17 cellular contexts compared by ENCODE assay signal in the genomic region with DNA sequence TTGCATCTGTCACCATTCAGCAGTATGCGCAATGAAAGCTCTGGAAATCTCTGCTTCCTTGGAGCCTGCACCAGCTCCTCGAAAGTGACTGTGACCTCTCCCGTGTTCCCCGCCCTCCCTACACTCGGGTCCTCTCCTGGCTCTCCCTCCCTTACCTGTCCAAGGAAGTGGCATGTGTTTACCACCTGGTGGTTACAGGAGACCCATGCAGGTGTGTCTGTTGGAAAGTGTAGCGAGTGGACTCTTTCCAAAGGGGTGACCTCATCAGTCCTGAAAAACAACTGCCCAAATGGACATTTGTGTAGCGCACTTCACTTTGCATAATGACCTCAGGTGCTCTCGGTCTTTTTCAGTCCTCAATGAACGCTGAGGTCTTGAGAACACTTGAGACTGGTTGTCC.
"Had no signal": no experiment of that assay in that cellular context is flagged by ENCODE, and none has a peak within 500 bp of the region (broad histone marks: within the 10 kb centered on the region; RNA-seq: fewer than 3 reads in every experiment).

No MANE protein-coding gene starts in this region.

- H3K27ac Mint-ChIP-seq: activated CD8-positive, alpha-beta memory T cell treated with anti-CD3 and anti-CD28 coated beads, Interleukin-2, amount 10 ng/mL, durations not matched to agents 7 days and 5 days; activated naive CD4-positive, alpha-beta T cell treated with anti-CD3 and anti-CD28 coated beads, Interleukin-2, amount 50 U/mL, for 24 hours; activated T-cell treated with anti-CD3 and anti-CD28 coated beads, Interleukin-2, amount 50 U/mL, for 24 hours; dendritic cell treated with granulocyte-macrophage colony-stimulating factor and Interleukin-4, amounts not matched to agents 40 ng/mL and 50 ng/mL, for 4 days; natural killer cell; T-helper 2 cell treated with Interferon-gamma antibody and Interleukin-4, amounts not matched to agents 5 μg/mL and 100 μg/mL, for 36 hours had no signal

- H3K9me3 Mint-ChIP-seq: activated naive CD4-positive, alpha-beta T cell treated with anti-CD3 and anti-CD28 coated beads, Interleukin-2, amount 50 U/mL, for 24 hours; activated T-cell treated with anti-CD3 and anti-CD28 coated beads, Interleukin-2, amount 50 U/mL, for 24 hours; dendritic cell treated with granulocyte-macrophage colony-stimulating factor and Interleukin-4, amounts not matched to agents 40 ng/mL and 50 ng/mL, for 4 days; natural killer cell had no signal

- H3K9me3 ChIP-seq: sigmoid colon, upper lobe of left lung had no signal

- H3K27me3 Mint-ChIP-seq: activated CD8-positive, alpha-beta memory T cell treated with anti-CD3 and anti-CD28 coated beads, Interleukin-2, amount 10 ng/mL, durations not matched to agents 7 days and 5 days; activated naive CD4-positive, alpha-beta T cell treated with anti-CD3 and anti-CD28 coated beads, Interleukin-2, amount 50 U/mL, for 24 hours; brain had no signal

- H3K4me3 ChIP-seq: sigmoid colon, upper lobe of left lung had no signal

- H3K4me1 Mint-ChIP-seq: activated CD8-positive, alpha-beta memory T cell treated with anti-CD3 and anti-CD28 coated beads, Interleukin-2, amount 10 ng/mL, durations not matched to agents 7 days and 5 days; activated naive CD4-positive, alpha-beta T cell treated with anti-CD3 and anti-CD28 coated beads, Interleukin-2, amount 50 U/mL, for 24 hours; natural killer cell had no signal

- H3K4me1 ChIP-seq: sigmoid colon had no signal

- H3K36me3 Mint-ChIP-seq: activated CD8-positive, alpha-beta memory T cell treated with anti-CD3 and anti-CD28 coated beads, Interleukin-2, amount 10 ng/mL, durations not matched to agents 7 days and 5 days; activated naive CD4-positive, alpha-beta T cell treated with anti-CD3 and anti-CD28 coated beads, Interleukin-2, amount 50 U/mL, for 24 hours; brain; natural killer cell had no signal

- H3K27me3 ChIP-seq: sigmoid colon, upper lobe of left lung had no signal

- H3K4me3 Mint-ChIP-seq: activated CD8-positive, alpha-beta memory T cell treated with anti-CD3 and anti-CD28 coated beads, Interleukin-2, amount 10 ng/mL, durations not matched to agents 7 days and 5 days; activated naive CD4-positive, alpha-beta T cell treated with anti-CD3 and anti-CD28 coated beads, Interleukin-2, amount 50 U/mL, for 24 hours; activated T-cell treated with anti-CD3 and anti-CD28 coated beads, Interleukin-2, amount 50 U/mL, for 24 hours; brain; dendritic cell treated with granulocyte-macrophage colony-stimulating factor and Interleukin-4, amounts not matched to agents 40 ng/mL and 50 ng/mL, for 4 days; natural killer cell; T-helper 2 cell treated with Interferon-gamma antibody and Interleukin-4, amounts not matched to agents 5 μg/mL and 100 μg/mL, for 36 hours had no signal

- ATAC-seq: activated CD8-positive, alpha-beta memory T cell treated with anti-CD3 and anti-CD28 coated beads, Interleukin-2, amount 10 ng/mL, durations not matched to agents 7 days and 5 days; natural killer cell had no signal

- H3K36me3 ChIP-seq: sigmoid colon, upper lobe of left lung had no signal

- H3K27ac ChIP-seq: sigmoid colon, upper lobe of left lung had no signal

- DNase-seq: activated CD4-positive, alpha-beta T cell treated with anti-CD3 and anti-CD28 coated beads, Interleukin-2, amount 50 U/mL, for 4 hours; activated CD4-positive, CD25-positive, alpha-beta regulatory T cell treated with anti-CD3 and anti-CD28 coated beads, Interleukin-2, amount 50 U/mL, for 72 hours; activated CD8-positive, alpha-beta memory T cell treated with anti-CD3 and anti-CD28 coated beads, Interleukin-2, amount 10 ng/mL, durations not matched to agents 7 days and 5 days; activated effector memory CD4-positive, alpha-beta T cell treated with Interleukin-2 at 50 U/mL for 16 hours; activated T-cell treated with anti-CD3 and anti-CD28 coated beads, Interleukin-2, amount 50 U/mL, for 24 hours; amniotic stem cell; erythroblast; mammary epithelial cell; natural killer cell; sigmoid colon; stimulated activated CD4-positive, alpha-beta T cell treated with anti-CD3 and anti-CD28 coated beads, Interleukin-12 subunit alpha, Interleukin-12 subunit beta, amount 100 ng/mL, for 4 hours; stimulated activated naive CD4-positive, alpha-beta T cell; upper lobe of left lung had no signal
